In genomic region chr22:41597635-41597953, GRCh38 we compare ENCODE assay signal across 8 cellular contexts. TPM values are rescaled to one million over a fixed set of nuclear protein-coding genes. Genes with fewer than 3 reads are reported as not detected.
A peak's percentile ranks its signal among the peaks of the same experiment; 100 is the strongest.
DNase-seq lines count a peak whose midpoint lies in the region; ATAC-seq and TF ChIP-seq lines count a peak whose summit lies in the region.
"Had no signal": no experiment of that assay in that cellular context is flagged by ENCODE, and none has a peak within 500 bp of the region (broad histone marks: within the 10 kb centered on the region; RNA-seq: fewer than 3 reads in every experiment).

No MANE protein-coding gene starts in this region.

- H3K27me3 ChIP-seq in heart right ventricle (no peaks in the 10 kb centered on the region), right atrium auricular region (no peaks in the 10 kb centered on the region), vagina (no peaks in the 10 kb centered on the region)

- no peak for DNase-seq in heart right ventricle
- DNase-seq in left ventricle myocardium superior = no peak
- no peak for DNase-seq in right atrium auricular region (ENCODE audit: low spot score)
- no peak for DNase-seq in vagina (ENCODE audit: extremely low spot score in 2 of 2)
- DNase-seq in GM20000 (ENCODE audit: low spot score) = no peak
- DNase-seq in NCI-H524 treated with DMSO at 0.1 percent for 48 hours (lab: John Stamatoyannopoulos, UW) = no peak

- TF ChIP-seq POLR2A in vagina (IDR thresholded peaks at IDR 0.05) = no peak

- H3K4me3 ChIP-seq in heart right ventricle (no peak overlapping the region), right atrium auricular region (no peak overlapping the region), vagina (no peak overlapping the region)

- H3K4me1 ChIP-seq in heart right ventricle (peaks cover 0 to 14% (median 10%) of the 10 kb centered on the region in 9 donors), right atrium auricular region (peaks cover 0 to 13% of the 10 kb centered on the region in 2 donors), vagina (peaks cover 24% of the 10 kb centered on the region)

- peaks cover 0 to 37% (median 17%) of the 10 kb centered on the region in 9 donors for H3K36me3 ChIP-seq in heart right ventricle
- peaks cover 26% of the 10 kb centered on the region for H3K36me3 ChIP-seq in right atrium auricular region
- peaks cover 0 to 4% of the 10 kb centered on the region in 2 donors for H3K36me3 ChIP-seq in vagina

- ATAC-seq in heart right ventricle (peak in 1 of 8 donors; percentile 3), left ventricle myocardium superior (no peak)

- intact Hi-C loops in heart right ventricle (cut with DNase I) = loop anchor here in 7 of 10 donors (2.0 to 10.0 kb wide), 5 partner anchors 45 to 203 kb away; partner anchors contain the start of gene POLR3H (in 5 of the 7)
- intact Hi-C loops in left ventricle myocardium superior (cut with micrococcal nuclease) = no loop called here
- intact Hi-C loops in vagina (cut with DNase I) = no loop called here

- peak in 1 of 9 donors; percentile 2 for TF ChIP-seq CTCF in heart right ventricle (IDR thresholded peaks at IDR 0.05)
- no peak for TF ChIP-seq CTCF in right atrium auricular region (IDR thresholded peaks at IDR 0.05)
- no peak for TF ChIP-seq CTCF in vagina (IDR thresholded peaks at IDR 0.05)
- no peak for TF ChIP-seq CTCF in GM20000 (IDR thresholded peaks at IDR 0.05; ENCODE audit: extremely low read depth, missing control alignments)

- no peaks in the 10 kb centered on the region for H3K9me3 ChIP-seq in heart right ventricle
- no peaks in the 10 kb centered on the region for H3K9me3 ChIP-seq in right atrium auricular region
- no peaks in the 10 kb centered on the region for H3K9me3 ChIP-seq in vagina

- H3K27ac ChIP-seq in heart right ventricle (peak overlapping the region in 9 of 10 donors; percentile 16 to 72 (median 61)), right atrium auricular region (peak overlapping the region; percentile 59 to 67), vagina (peak overlapping the region; percentile 4)
- H3K27ac ChIP-seq: HL-60 had no signal

- WGBS in heart right ventricle, 2 donors = 49 to 50% methylated on average over 2 of the region's 2 CpGs

RNA-seq across cellular contexts. Expression of gene PMM1, which starts 8.0 kb away (rescaled TPM):
- 10 to 100 TPM; 13.8 to 26.6 (median 21.9) TPM for total RNA-seq in heart right ventricle
- polyA plus RNA-seq in heart right ventricle = 10 to 100 TPM; 18.1 to 43.5 TPM
- total RNA-seq in left ventricle myocardium superior = 12.9 TPM
- 10 to 100 TPM; 17.3 TPM for total RNA-seq in right atrium auricular region
- 40.8 TPM for total RNA-seq in vagina

RNA-seq across cellular contexts. Expression of gene DESI1, which starts 23.2 kb away (rescaled TPM):
- total RNA-seq in heart right ventricle = 10 to 100 TPM; 27.6 to 49.6 (median 36.0) TPM
- 10 to 100 TPM; 22.7 to 73.1 TPM for polyA plus RNA-seq in heart right ventricle
- total RNA-seq in left ventricle myocardium superior = 53.6 TPM
- 10 to 100 TPM; 62.3 to 65.8 TPM for total RNA-seq in right atrium auricular region
- 20.6 TPM for total RNA-seq in vagina

RNA-seq across cellular contexts. Expression of gene XRCC6, which starts 23.5 kb away (rescaled TPM):
- 100 to 1,000 TPM; 152 to 192 (median 181) TPM for total RNA-seq in heart right ventricle
- polyA plus RNA-seq in heart right ventricle = 100 to 1,000 TPM; 103 to 185 TPM
- 172 TPM for total RNA-seq in left ventricle myocardium superior
- total RNA-seq in right atrium auricular region = 100 to 1,000 TPM; 161 to 174 TPM
- 158 TPM for total RNA-seq in vagina

RNA-seq across cellular contexts. Expression of gene CSDC2, which starts 36.8 kb away (rescaled TPM):
- 100 to 1,000 TPM; 112 to 301 (median 137) TPM for total RNA-seq in heart right ventricle
- polyA plus RNA-seq in heart right ventricle = 100 to 1,000 TPM; 300 to 410 TPM
- 223 TPM for total RNA-seq in left ventricle myocardium superior
- total RNA-seq in right atrium auricular region = 100 to 1,000 TPM; 257 to 324 TPM
- total RNA-seq in vagina = 29.7 TPM
- total RNA-seq: activated CD4-positive, alpha-beta T cell treated with anti-CD3 and anti-CD28 coated beads, Interleukin-2, amount 10 ng/mL, durations not matched to agents 24 days and 14 days had no signal

RNA-seq across cellular contexts. Expression of gene POLR3H, which starts 53.3 kb away (rescaled TPM):
- total RNA-seq in heart right ventricle = 10 to 100 TPM; 13.3 to 25.8 (median 16.9) TPM
- polyA plus RNA-seq in heart right ventricle = 10 to 100 TPM; 24.4 to 34.9 TPM
- 17.9 TPM for total RNA-seq in left ventricle myocardium superior
- total RNA-seq in right atrium auricular region = 10 to 100 TPM; 11.4 to 12.0 TPM
- total RNA-seq in vagina = 21.4 TPM

Comparison
In these comparisons a context has a peak if more than half of its experiments do, and no peak if none do; other contexts are left out.
1. intact Hi-C loops: an anchor here in heart right ventricle (2.0 to 10.0 kb wide); none called in left ventricle myocardium superior and vagina.
2. H3K27ac ChIP-seq: peak in every context shown above with its lines; median percentile 63 in right atrium auricular region; 61 in heart right ventricle; 4 in vagina.